ENCODE assay signal across 1 cellular context in the genomic region with DNA sequence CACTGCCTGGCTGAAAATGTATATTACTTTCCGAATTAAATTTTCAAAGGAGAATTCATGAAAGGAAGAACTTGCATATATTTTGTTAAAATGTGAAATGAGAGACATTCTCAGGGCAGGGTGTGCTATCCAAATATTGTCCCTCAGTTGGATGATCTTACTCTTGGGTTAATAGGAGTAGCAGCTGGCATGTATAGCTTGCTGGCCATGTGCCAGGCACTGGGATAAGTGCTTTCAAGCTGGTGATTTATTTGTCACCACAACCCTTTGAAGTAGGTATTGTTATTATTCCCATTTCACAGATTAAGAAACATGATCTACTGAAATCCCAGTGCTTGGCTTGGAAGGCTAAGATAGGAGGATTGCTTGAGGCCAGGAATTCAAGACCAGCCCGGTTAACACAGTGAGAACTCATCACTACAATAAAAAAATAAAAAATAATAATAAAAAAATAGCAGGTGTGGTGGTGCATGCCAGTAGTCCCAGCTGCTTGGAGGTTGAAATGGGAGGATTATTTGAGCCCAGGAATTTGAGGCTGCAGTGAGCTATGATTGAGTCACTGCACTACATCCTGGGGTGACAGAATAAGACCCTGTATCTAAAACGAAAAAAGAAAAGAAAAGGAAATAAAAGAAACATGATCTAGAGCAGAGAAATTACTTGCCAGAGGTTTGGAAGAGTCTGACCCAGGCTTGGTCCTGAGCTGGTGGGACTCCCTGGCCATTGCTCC.
TF ChIP-seq lines count a peak whose summit lies in the region.

No MANE protein-coding gene starts in this region.

TF ChIP-seq in HEK293, 187 proteins besides CTCF, POLR2A, EP300 and RAD21 (continued from another document):
- TF ChIP-seq, protein P1, sequence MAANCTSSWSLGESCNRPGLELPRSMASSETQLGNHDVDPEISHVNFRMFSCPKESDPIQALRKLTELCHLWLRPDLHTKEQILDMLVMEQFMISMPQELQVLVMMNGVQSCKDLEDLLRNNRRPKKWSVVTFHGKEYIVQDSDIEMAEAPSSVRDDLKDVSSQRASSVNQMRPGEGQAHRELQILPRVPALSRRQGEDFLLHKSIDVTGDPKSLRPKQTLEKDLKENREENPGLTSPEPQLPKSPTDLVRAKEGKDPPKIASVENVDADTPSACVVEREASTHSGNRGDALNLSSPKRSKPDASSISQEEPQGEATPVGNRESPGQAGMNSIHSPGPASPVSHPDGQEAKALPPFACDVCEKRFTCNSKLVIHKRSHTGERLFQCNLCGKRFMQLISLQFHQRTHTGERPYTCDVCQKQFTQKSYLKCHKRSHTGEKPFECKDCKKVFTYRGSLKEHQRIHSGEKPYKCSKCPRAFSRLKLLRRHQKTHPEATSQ (tag by site-specific recombination; IDR thresholded peaks at IDR 0.05): no peak
- TF ChIP-seq ZNF555 (tag by site-specific recombination; conservative IDR thresholded peaks at IDR 0.05): no peak
- no peak for TF ChIP-seq ZNF416 (tag by site-specific recombination; IDR thresholded peaks at IDR 0.05)
- 0 out of 2 replicates have a peak, but pooled peaks have one; percentile 35 for TF ChIP-seq ZXDB (tag by site-specific recombination; IDR thresholded peaks at IDR 0.05)
- 0 out of 2 replicates have a peak, but pooled peaks have one; percentile 15 for TF ChIP-seq ZNF366 (tag by site-specific recombination; conservative IDR thresholded peaks at IDR 0.05)
- TF ChIP-seq ZNF530 (tag by site-specific recombination; IDR thresholded peaks at IDR 0.05; ENCODE audit: low read depth): no peak
- 0 out of 2 replicates have a peak, but pooled peaks have one; percentile 19 for TF ChIP-seq KLF8 (tag by site-specific recombination; IDR thresholded peaks at IDR 0.05)
- no peak for TF ChIP-seq ZNF214 (tag by site-specific recombination; IDR thresholded peaks at IDR 0.05; ENCODE audit: borderline replicate concordance)
- no peak for TF ChIP-seq ZNF791 (tag by site-specific recombination; IDR thresholded peaks at IDR 0.05)
- no peak for TF ChIP-seq ZNF830 (tag by site-specific recombination; IDR thresholded peaks at IDR 0.05; ENCODE audit: low read depth)
- no peak for TF ChIP-seq ZNF610 (tag by site-specific recombination; IDR thresholded peaks at IDR 0.05; ENCODE audit: borderline replicate concordance)
TF ChIP-seq in HEK293: peak in this region for 4.
